Comparison of ENCODE assay signal across 8 cellular contexts in the genomic region with DNA sequence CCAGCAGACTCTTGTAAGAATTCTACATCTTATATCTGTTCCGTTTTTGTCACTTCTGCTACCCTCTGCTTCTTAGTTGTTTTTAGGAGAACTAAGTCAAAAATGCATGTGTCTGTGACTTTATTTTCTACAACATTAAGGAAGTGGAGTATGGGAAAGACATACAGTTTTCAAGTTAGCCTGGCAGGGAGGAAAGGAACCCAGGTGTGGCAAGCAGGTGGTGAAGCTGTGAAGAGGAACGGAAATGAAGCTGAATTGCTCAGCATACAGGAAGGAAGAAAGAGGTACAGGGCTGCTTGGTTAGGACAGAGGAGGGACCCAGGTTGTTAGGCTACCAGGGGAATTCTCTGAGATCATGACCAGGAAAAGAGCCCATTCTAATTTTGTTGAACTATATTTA. TPM values are rescaled to one million over a fixed set of nuclear protein-coding genes. Genes with fewer than 3 reads are reported as not detected.
DNase-seq lines count a peak whose midpoint lies in the region; ATAC-seq, FAIRE-seq and TF ChIP-seq lines count a peak whose summit lies in the region.

No MANE protein-coding gene starts in this region.

- DNase-seq in CD1c-positive myeloid dendritic cell (ENCODE audit: extremely low spot score), result peak; percentile 61
- peak; percentile 85 for DNase-seq in RPMI8226
- no peak for DNase-seq in HEK293T (ENCODE audit: extremely low spot score)
- DNase-seq in suprapubic skin (ENCODE audit: low spot score in 2 of 2), result no peak

- peaks cover 10% of the 10 kb centered on the region for H3K4me1 ChIP-seq in suprapubic skin

- POLR2A ChIA-PET in HEK293T (lab: Yijun Ruan, JAX), result interaction anchor here (1.9 kb wide), 1 partner anchor 9 kb away, joined by 7 read pairs; a partner anchor contains a TSS

- no peak for TF ChIP-seq CTCF in suprapubic skin (IDR thresholded peaks at IDR 0.05)

- WGBS in suprapubic skin, result 65% methylated on average over 2 of the region's 2 CpGs

- H3K27me3 ChIP-seq in suprapubic skin, result no peaks in the 10 kb centered on the region

- no peak overlapping the region for H3K27ac ChIP-seq in suprapubic skin

- no peaks in the 10 kb centered on the region for H3K36me3 ChIP-seq in suprapubic skin

- no peaks in the 10 kb centered on the region for H3K9me3 ChIP-seq in suprapubic skin

- H3K4me3 ChIP-seq in suprapubic skin, result no peak overlapping the region

- peak; percentile 33 for FAIRE-seq in islet of Langerhans (lab: Jason Lieb, UNC)

- ATAC-seq in GM19463 (IDR thresholded peaks at IDR 0.05; ENCODE audit: unreplicated experiment) (peak; percentile 41), HG02884 (IDR thresholded peaks at IDR 0.05; ENCODE audit: unreplicated experiment) (no peak), HG03565 (IDR thresholded peaks at IDR 0.05; ENCODE audit: unreplicated experiment) (no peak)

- CTCF ChIA-PET in HEK293T (lab: Yijun Ruan, JAX), result interaction anchor here (1.0 kb wide), 1 partner anchor 10 kb away, joined by 3 read pairs; a partner anchor contains a TSS

- TF ChIP-seq POLR2A in suprapubic skin (IDR thresholded peaks at IDR 0.05), result no peak

- no peak for TF ChIP-seq EP300 in suprapubic skin (IDR thresholded peaks at IDR 0.05)

TF ChIP-seq in HEK293T, 16 proteins besides CTCF, POLR2A, EP300 and RAD21:
- no peak for TF ChIP-seq ZNF384 (IDR thresholded peaks at IDR 0.05)
- no peak for TF ChIP-seq TARDBP (IDR thresholded peaks at IDR 0.05)
- TF ChIP-seq, protein P1, sequence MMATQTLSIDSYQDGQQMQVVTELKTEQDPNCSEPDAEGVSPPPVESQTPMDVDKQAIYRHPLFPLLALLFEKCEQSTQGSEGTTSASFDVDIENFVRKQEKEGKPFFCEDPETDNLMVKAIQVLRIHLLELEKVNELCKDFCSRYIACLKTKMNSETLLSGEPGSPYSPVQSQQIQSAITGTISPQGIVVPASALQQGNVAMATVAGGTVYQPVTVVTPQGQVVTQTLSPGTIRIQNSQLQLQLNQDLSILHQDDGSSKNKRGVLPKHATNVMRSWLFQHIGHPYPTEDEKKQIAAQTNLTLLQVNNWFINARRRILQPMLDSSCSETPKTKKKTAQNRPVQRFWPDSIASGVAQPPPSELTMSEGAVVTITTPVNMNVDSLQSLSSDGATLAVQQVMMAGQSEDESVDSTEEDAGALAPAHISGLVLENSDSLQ (IDR thresholded peaks at IDR 0.05), result no peak
- no peak for TF ChIP-seq L3MBTL2 (conservative IDR thresholded peaks at IDR 0.05)
- TF ChIP-seq LEF1 (IDR thresholded peaks at IDR 0.05; ENCODE audit: borderline replicate concordance), result no peak
- no peak for TF ChIP-seq SP1 (IDR thresholded peaks at IDR 0.05)
- no peak for TF ChIP-seq CTBP1 (IDR thresholded peaks at IDR 0.05; ENCODE audit: borderline replicate concordance)
- no peak for TF ChIP-seq ARNT (IDR thresholded peaks at IDR 0.05)
- TF ChIP-seq ELF4 (IDR thresholded peaks at IDR 0.05), result no peak
- no peak for TF ChIP-seq FOXM1 (IDR thresholded peaks at IDR 0.05; ENCODE audit: borderline replicate concordance)
- TF ChIP-seq HDGF (IDR thresholded peaks at IDR 0.05; ENCODE audit: borderline replicate concordance), result no peak
TF ChIP-seq in HEK293T: peak in this region for 0.

RNA-seq across cellular contexts. Expression of a gene that starts 9.4 kb away (rescaled TPM):
- 1 to 10 TPM; 1.2 to 3.4 (median 1.7) TPM for total RNA-seq in suprapubic skin

Comparison
In these comparisons a context has a peak if more than half of its experiments do, and no peak if none do; other contexts are left out.
1. DNase-seq: peak in CD1c-positive myeloid dendritic cell (single experiment) and RPMI8226 (single experiment); none in HEK293T (single experiment) and suprapubic skin (0 of 2).